Comparison of ENCODE assay signal across 2 cellular contexts in the genomic region with DNA sequence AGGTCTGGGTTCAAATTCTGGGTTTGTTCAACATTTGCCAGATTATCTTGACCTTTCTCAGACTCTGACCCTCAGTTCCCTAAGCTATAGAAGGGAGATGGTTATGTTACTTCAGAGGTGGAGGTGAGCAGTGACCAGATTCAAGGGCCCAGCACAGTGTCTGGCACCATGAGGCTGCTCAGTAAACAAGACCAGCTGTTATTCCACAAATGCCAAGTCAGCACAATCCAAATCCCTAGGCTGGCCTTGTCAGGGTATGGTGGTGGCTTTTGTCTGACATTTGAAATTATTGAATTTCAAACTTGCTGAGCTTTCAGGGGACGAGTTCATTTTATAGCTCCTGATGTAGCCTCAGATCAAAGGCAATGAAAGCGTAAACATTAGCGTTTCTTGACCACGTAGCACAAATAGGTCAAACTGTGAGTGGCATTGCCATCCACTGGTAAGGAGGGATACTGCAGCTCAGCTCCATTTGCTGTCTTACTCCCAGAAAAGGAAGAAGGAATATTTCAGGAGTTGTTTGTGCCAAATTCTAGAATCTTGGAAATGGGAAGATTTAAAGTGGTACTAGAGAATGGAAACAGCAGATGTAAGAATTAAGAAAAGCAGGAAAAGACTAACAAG.
TF ChIP-seq lines count a peak whose summit lies in the region.

No MANE protein-coding gene starts in this region.

TF ChIP-seq in GM23338, 12 proteins besides CTCF, POLR2A, EP300 and RAD21 (continued from another document and continues in another):
- TF ChIP-seq, protein P1, sequence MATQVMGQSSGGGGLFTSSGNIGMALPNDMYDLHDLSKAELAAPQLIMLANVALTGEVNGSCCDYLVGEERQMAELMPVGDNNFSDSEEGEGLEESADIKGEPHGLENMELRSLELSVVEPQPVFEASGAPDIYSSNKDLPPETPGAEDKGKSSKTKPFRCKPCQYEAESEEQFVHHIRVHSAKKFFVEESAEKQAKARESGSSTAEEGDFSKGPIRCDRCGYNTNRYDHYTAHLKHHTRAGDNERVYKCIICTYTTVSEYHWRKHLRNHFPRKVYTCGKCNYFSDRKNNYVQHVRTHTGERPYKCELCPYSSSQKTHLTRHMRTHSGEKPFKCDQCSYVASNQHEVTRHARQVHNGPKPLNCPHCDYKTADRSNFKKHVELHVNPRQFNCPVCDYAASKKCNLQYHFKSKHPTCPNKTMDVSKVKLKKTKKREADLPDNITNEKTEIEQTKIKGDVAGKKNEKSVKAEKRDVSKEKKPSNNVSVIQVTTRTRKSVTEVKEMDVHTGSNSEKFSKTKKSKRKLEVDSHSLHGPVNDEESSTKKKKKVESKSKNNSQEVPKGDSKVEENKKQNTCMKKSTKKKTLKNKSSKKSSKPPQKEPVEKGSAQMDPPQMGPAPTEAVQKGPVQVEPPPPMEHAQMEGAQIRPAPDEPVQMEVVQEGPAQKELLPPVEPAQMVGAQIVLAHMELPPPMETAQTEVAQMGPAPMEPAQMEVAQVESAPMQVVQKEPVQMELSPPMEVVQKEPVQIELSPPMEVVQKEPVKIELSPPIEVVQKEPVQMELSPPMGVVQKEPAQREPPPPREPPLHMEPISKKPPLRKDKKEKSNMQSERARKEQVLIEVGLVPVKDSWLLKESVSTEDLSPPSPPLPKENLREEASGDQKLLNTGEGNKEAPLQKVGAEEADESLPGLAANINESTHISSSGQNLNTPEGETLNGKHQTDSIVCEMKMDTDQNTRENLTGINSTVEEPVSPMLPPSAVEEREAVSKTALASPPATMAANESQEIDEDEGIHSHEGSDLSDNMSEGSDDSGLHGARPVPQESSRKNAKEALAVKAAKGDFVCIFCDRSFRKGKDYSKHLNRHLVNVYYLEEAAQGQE (IDR thresholded peaks at IDR 0.05; ENCODE audit: unreplicated experiment): no peak
- no peak for TF ChIP-seq CREB1 (CRISPR knock-in tag; IDR thresholded peaks at IDR 0.05; ENCODE audit: low read depth)
- TF ChIP-seq ZNF331 (CRISPR knock-in tag; IDR thresholded peaks at IDR 0.05; ENCODE audit: low read depth): no peak
- no peak for TF ChIP-seq NANOG (IDR thresholded peaks at IDR 0.05; ENCODE audit: borderline replicate concordance)
- TF ChIP-seq STAT1 (IDR thresholded peaks at IDR 0.05; ENCODE audit: unreplicated experiment): no peak
- TF ChIP-seq ZNF462 (CRISPR knock-in tag; IDR thresholded peaks at IDR 0.05): no peak
- TF ChIP-seq POLR2AphosphoS5 (IDR thresholded peaks at IDR 0.05; ENCODE audit: low read depth): no peak
- no peak for TF ChIP-seq EZH2phosphoT487 (IDR thresholded peaks at IDR 0.05; ENCODE audit: unreplicated experiment)
- TF ChIP-seq EZH2 (IDR thresholded peaks at IDR 0.05; ENCODE audit: low read depth, unreplicated experiment): no peak
- TF ChIP-seq ZNF114 (CRISPR knock-in tag; IDR thresholded peaks at IDR 0.05): no peak

TF ChIP-seq in endothelial cell of umbilical vein, 7 proteins besides CTCF, POLR2A, EP300 and RAD21 (continued from another document):
- TF ChIP-seq GATA2 (IDR thresholded peaks at IDR 0.05; ENCODE audit: insufficient read depth, insufficient read length, low read depth, low read length) (no peak), MYC (IDR thresholded peaks at IDR 0.05; ENCODE audit: low read depth, low read length) (no peak)
